In the genomic region with DNA sequence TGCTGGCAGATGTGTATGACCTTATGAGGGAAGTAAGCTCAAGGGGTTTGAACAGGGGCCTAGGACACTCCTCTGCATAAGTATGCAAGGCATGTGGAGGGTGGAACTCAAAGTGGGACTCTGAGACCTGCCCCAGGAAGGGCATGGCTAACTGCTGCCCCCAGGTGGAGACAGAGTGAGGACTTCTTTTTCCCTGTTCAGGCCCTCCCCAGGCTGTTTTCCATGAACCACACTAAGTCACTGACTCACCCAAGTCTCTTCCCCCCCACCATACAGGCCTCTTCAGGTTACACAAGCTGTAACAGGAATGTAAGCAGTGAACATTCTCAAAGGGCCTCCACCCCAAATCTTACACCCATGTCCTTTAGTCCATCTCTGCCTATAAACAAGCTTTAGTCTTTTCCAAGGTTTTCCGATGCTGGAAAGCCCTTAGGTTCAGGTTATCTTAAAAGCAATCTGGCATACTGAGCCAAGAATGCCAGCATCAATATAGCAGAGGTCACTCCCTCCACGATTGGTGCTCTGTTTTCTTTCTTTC, we compare ENCODE assay signal across 8 cellular contexts. TPM values are rescaled to one million over a fixed set of nuclear protein-coding genes. Genes with fewer than 3 reads are reported as not detected.
DNase-seq lines count a peak whose midpoint lies in the region; ATAC-seq and TF ChIP-seq lines count a peak whose summit lies in the region.

No MANE protein-coding gene starts in this region.

- H3K4me3 Mint-ChIP-seq in activated naive CD4-positive, alpha-beta T cell treated with anti-CD3 and anti-CD28 coated beads, Interleukin-2, amount 10 ng/mL, durations not matched to agents 7 days and 5 days, result no peak overlapping the region

- intact Hi-C loops in head of caudate nucleus (cut with DNase I), result no loop called here
- intact Hi-C loops in posterior vena cava (cut with DNase I), result no loop called here

- peak overlapping the region; percentile 80 for H3K27ac Mint-ChIP-seq in activated naive CD4-positive, alpha-beta T cell treated with anti-CD3 and anti-CD28 coated beads, Interleukin-2, amount 10 ng/mL, durations not matched to agents 7 days and 5 days

- H3K9me3 ChIP-seq in BLaER1 treated with 17β-estradiol and CSF1 and Interleukin-3, amounts not matched to agents 10 nM and 100 nM (replicated peaks in 1 of 11), result no peaks in the 10 kb centered on the region
- H3K9me3 ChIP-seq in RWPE2 (ENCODE audit: severe bottlenecking), result no peaks in the 10 kb centered on the region

- peaks cover 72 to 89% (median 85%) of the 10 kb centered on the region in 11 experiments for H3K36me3 ChIP-seq in BLaER1 treated with 17β-estradiol and CSF1 and Interleukin-3, amounts not matched to agents 10 nM and 100 nM
- H3K36me3 ChIP-seq in RWPE2 (ENCODE audit: low read depth), result peaks cover 68% of the 10 kb centered on the region

- ATAC-seq in RWPE2 (ENCODE audit: low read depth) (peak; percentile 69), GM19467 (IDR thresholded peaks at IDR 0.05; ENCODE audit: unreplicated experiment) (no peak)

- peak; percentile 97 for DNase-seq in HFF-Myc (ENCODE audit: extremely low read depth, low read depth)
- peak; percentile 96 for DNase-seq in RWPE2 (ENCODE audit: low spot score)
- DNase-seq in activated naive CD4-positive, alpha-beta T cell treated with anti-CD3 and anti-CD28 coated beads, Interleukin-2, amount 10 ng/mL, durations not matched to agents 7 days and 5 days, result peak; percentile 86
- peak in 38 of 42 donors; percentile 43 to 88 (median 72) for DNase-seq in head of caudate nucleus
- DNase-seq in posterior vena cava (ENCODE audit: low spot score), result peak; percentile 96
- no peak for DNase-seq in putamen (ENCODE audit: low spot score)

- H3K4me2 ChIP-seq in BLaER1 treated with 17β-estradiol and CSF1 and Interleukin-3, amounts not matched to agents 10 nM and 100 nM, result peak overlapping the region in 5 of 11 experiments; percentile 26 to 92 (median 43); a peak in 9 of 22 replicates

- H3K4me3 ChIP-seq in BLaER1 treated with 17β-estradiol and CSF1 and Interleukin-3, amounts not matched to agents 10 nM and 100 nM, result no peak overlapping the region
- H3K4me3 ChIP-seq in HFF-Myc (replicated peaks; ENCODE audit: low read depth, low read length) (no peak overlapping the region), RWPE2 (ENCODE audit: severe bottlenecking) (no peak overlapping the region)

- CTCF ChIA-PET in activated naive CD4-positive, alpha-beta T cell treated with anti-CD3 and anti-CD28 coated beads, Interleukin-2, amount 10 ng/mL, durations not matched to agents 7 days and 5 days (lab: Charles Lee), result interaction anchor here (0.7 to 11.7 kb wide), 23 partner anchors 9 to 179 kb away, joined by 3 to 276 read pairs (median 5); a partner anchor contains a TSS

- H3K27me3 ChIP-seq in BLaER1 treated with 17β-estradiol and CSF1 and Interleukin-3, amounts not matched to agents 10 nM and 100 nM, result no peaks in the 10 kb centered on the region
- H3K27me3 ChIP-seq in RWPE2 (ENCODE audit: insufficient read depth, poor library complexity, severe bottlenecking), result no peaks in the 10 kb centered on the region

- H3K4me1 Mint-ChIP-seq in activated naive CD4-positive, alpha-beta T cell treated with anti-CD3 and anti-CD28 coated beads, Interleukin-2, amount 10 ng/mL, durations not matched to agents 7 days and 5 days, result peaks cover 64% of the 10 kb centered on the region

- TF ChIP-seq CTCF in HFF-Myc (IDR thresholded peaks at IDR 0.05; ENCODE audit: low read depth, low read length, missing control alignments) (peak; percentile 87), RWPE2 (IDR thresholded peaks at IDR 0.05; ENCODE audit: poor library complexity, severe bottlenecking) (peak; percentile 96)

- H3K9me3 Mint-ChIP-seq in activated naive CD4-positive, alpha-beta T cell treated with anti-CD3 and anti-CD28 coated beads, Interleukin-2, amount 10 ng/mL, durations not matched to agents 7 days and 5 days, result no peaks in the 10 kb centered on the region

- peaks cover 45% of the 10 kb centered on the region for H3K36me3 Mint-ChIP-seq in activated naive CD4-positive, alpha-beta T cell treated with anti-CD3 and anti-CD28 coated beads, Interleukin-2, amount 10 ng/mL, durations not matched to agents 7 days and 5 days

- no peaks in the 10 kb centered on the region for H3K27me3 Mint-ChIP-seq in activated naive CD4-positive, alpha-beta T cell treated with anti-CD3 and anti-CD28 coated beads, Interleukin-2, amount 10 ng/mL, durations not matched to agents 7 days and 5 days

- peak overlapping the region in 1 of 11 experiments; percentile 9; a peak in 2 of 22 replicates for H3K27ac ChIP-seq in BLaER1 treated with 17β-estradiol and CSF1 and Interleukin-3, amounts not matched to agents 10 nM and 100 nM
- H3K27ac ChIP-seq in RWPE2 (ENCODE audit: poor library complexity, severe bottlenecking), result peak overlapping the region; percentile 100

- peaks cover 37 to 76% (median 52%) of the 10 kb centered on the region in 10 experiments for H3K4me1 ChIP-seq in BLaER1 treated with 17β-estradiol and CSF1 and Interleukin-3, amounts not matched to agents 10 nM and 100 nM
- peaks cover 48% of the 10 kb centered on the region for H3K4me1 ChIP-seq in RWPE2 (ENCODE audit: insufficient read depth, poor library complexity, severe bottlenecking)

- H4K20me1 ChIP-seq in BLaER1 treated with 17β-estradiol and CSF1 and Interleukin-3, amounts not matched to agents 10 nM and 100 nM, result peaks cover 26 to 100% (median 83%) of the 10 kb centered on the region in 11 experiments

- peak overlapping the region in 7 of 11 experiments; percentile 18 to 51 (median 38); a peak in 7 of 22 replicates for H3K9ac ChIP-seq in BLaER1 treated with 17β-estradiol and CSF1 and Interleukin-3, amounts not matched to agents 10 nM and 100 nM

RNA-seq across cellular contexts. Expression of a gene that starts 13.1 kb away (rescaled TPM):
- 100 to 1,000 TPM; 706 to 749 TPM for total RNA-seq in posterior vena cava

RNA-seq across cellular contexts. Expression of a gene that starts 14.0 kb away (rescaled TPM):
- total RNA-seq in posterior vena cava, result 100 to 1,000 TPM; 938 to 955 TPM

RNA-seq across cellular contexts. Expression of a gene that starts 30.7 kb away (rescaled TPM):
- 10 to 100 TPM; 10.7 to 14.1 TPM for total RNA-seq in posterior vena cava

RNA-seq across cellular contexts. Expression of a gene that starts 41.0 kb away (rescaled TPM):
- 10 to 100 TPM; 56.5 to 67.2 TPM for total RNA-seq in posterior vena cava

RNA-seq across cellular contexts. Expression of a gene that starts 51.9 kb away (rescaled TPM):
- total RNA-seq in posterior vena cava, result 10 to 100 TPM; 58.7 to 63.8 TPM
